Comparison of ENCODE assay signal across 20 cellular contexts in genomic region chr2:768484-768883, GRCh38.
A peak's percentile ranks its signal among the peaks of the same experiment; 100 is the strongest.
DNase-seq lines count a peak whose midpoint lies in the region; TF ChIP-seq lines count a peak whose summit lies in the region.
"Had no signal": no experiment of that assay in that cellular context is flagged by ENCODE, and none has a peak within 500 bp of the region (broad histone marks: within the 10 kb centered on the region; RNA-seq: fewer than 3 reads in every experiment).

No MANE protein-coding gene starts in this region.

- TF ChIP-seq POLR2A in NB4 (IDR thresholded peaks at IDR 0.05; ENCODE audit: extremely low read depth, insufficient read length): no peak

- DNase-seq in NCI-H146 (lab: John Stamatoyannopoulos, UW): peak; percentile 22
- no peak for DNase-seq in NCI-H146 treated with DMSO at 0.1 percent for 48 hours (lab: John Stamatoyannopoulos, UW; ENCODE audit: unreplicated experiment)
- DNase-seq in NB4 (ENCODE audit: low read depth): peak; percentile 65
- DNase-seq in SK-N-MC (ENCODE audit: low read depth, low spot score): peak; percentile 42
- no peak for DNase-seq in amniotic stem cell (lab: John Stamatoyannopoulos, UW)
- DNase-seq in germinal center (ENCODE audit: low spot score): no peak
- no peak for DNase-seq in SHP77 treated with DMSO at 0.1 percent for 48 hours (lab: John Stamatoyannopoulos, UW)
- no peak for DNase-seq in occipital lobe (lab: John Stamatoyannopoulos, UW)
- DNase-seq: CD4-positive, CD25-positive, alpha-beta regulatory T cell; DMS153; EL; NCI-H187 treated with DMSO at 0.1 percent for 48 hours; NCI-H2171; NCI-H446; NCI-H526 treated with DMSO at 0.1 percent for 48 hours; PC-3; T-helper 17 cell had no signal

- H3K9me3 ChIP-seq in SK-N-MC (ENCODE audit: low read depth, low read length): no peaks in the 10 kb centered on the region

- no peak overlapping the region for H3K4me3 ChIP-seq in NB4 (ENCODE audit: low read depth, low read length)
- peak overlapping the region; percentile 66 for H3K4me3 ChIP-seq in SK-N-MC
- H3K4me3 ChIP-seq: GM12878 had no signal

- H3K27ac ChIP-seq in SK-N-MC: peak overlapping the region; percentile 91
- H3K27ac ChIP-seq: 22Rv1, RWPE1 had no signal

- H3K9ac ChIP-seq in SK-N-MC (ENCODE audit: insufficient read length): peak overlapping the region; percentile 0

- no peak for TF ChIP-seq CTCF in NB4 (IDR thresholded peaks at IDR 0.05; ENCODE audit: low read depth, low read length)

- H3K36me3 ChIP-seq in SK-N-MC (ENCODE audit: insufficient read depth, low read length): no peaks in the 10 kb centered on the region

Comparison
In these comparisons a context has a peak if more than half of its experiments do, and no peak if none do; other contexts are left out.
1. DNase-seq: peak in NCI-H146 (single experiment), NB4 (single experiment) and SK-N-MC (single experiment); none in NCI-H146 treated with DMSO at 0.1 percent for 48 hours (single experiment), amniotic stem cell (single experiment), germinal center (single experiment), SHP77 treated with DMSO at 0.1 percent for 48 hours (single experiment) and occipital lobe (single experiment).